ENCODE assay signal across 8 cellular contexts in genomic region chr11:62552465-62552782, GRCh38. TPM values are rescaled to one million over a fixed set of nuclear protein-coding genes. Genes with fewer than 3 reads are reported as not detected.
A peak's percentile ranks its signal among the peaks of the same experiment; 100 is the strongest.
DNase-seq lines count a peak whose midpoint lies in the region; ATAC-seq, FAIRE-seq and TF ChIP-seq lines count a peak whose summit lies in the region.

No MANE protein-coding gene starts in this region.

- H2AFZ ChIP-seq in H1 (ENCODE audit: low read length) (no peak overlapping the region), neuronal stem cell (ENCODE audit: low read length) (peak overlapping the region; percentile 83)

- H3K18ac ChIP-seq in H1 (ENCODE audit: extremely low read depth, low read length) (no peak overlapping the region), neuronal stem cell (ENCODE audit: low read length) (no peak overlapping the region)

- no peak for ATAC-seq in CD4-positive, alpha-beta T cell (ENCODE audit: poor library complexity)
- no peak for ATAC-seq in HG02852 (IDR thresholded peaks at IDR 0.05; ENCODE audit: unreplicated experiment)
- ATAC-seq in GM18870 (IDR thresholded peaks at IDR 0.05; ENCODE audit: unreplicated experiment) = no peak
- no peak for ATAC-seq in HG03442 (IDR thresholded peaks at IDR 0.05; ENCODE audit: unreplicated experiment)

- peaks cover 2% of the 10 kb centered on the region; the same call in 1 of the 2 replicates for H3K23me2 ChIP-seq in H1 (ENCODE audit: low read depth, low read length)

- no peak for DNase-seq in CD4-positive, alpha-beta T cell
- DNase-seq in NT2/D1 (ENCODE audit: low read depth, low spot score) (no peak), H1 (ENCODE audit: low read depth in 1 of 2, low spot score in 2 of 2) (no peak), neuronal stem cell (ENCODE audit: low spot score) (no peak), NCI-H510A (lab: John Stamatoyannopoulos, UW) (no peak)

- H4K91ac ChIP-seq in H1 (replicated peaks; ENCODE audit: insufficient read length, low read length) (no peak overlapping the region), neuronal stem cell (ENCODE audit: low read depth, low read length, poor library complexity) (no peak overlapping the region)

- FAIRE-seq in H1 (lab: Jason Lieb, UNC) = no peak

- peaks cover 48% of the 10 kb centered on the region for H3K4me1 ChIP-seq in NT2/D1 (ENCODE audit: insufficient read depth, insufficient read length)
- peaks cover 25 to 52% (median 35%) of the 10 kb centered on the region in 4 experiments for H3K4me1 ChIP-seq in H1 (replicated peaks in 1 of 4; ENCODE audit: control insufficient read depth in 3 of 4, insufficient read depth in 4 of 4, low read length in 3 of 4)
- peaks cover 48% of the 10 kb centered on the region in 2 donors for H3K4me1 ChIP-seq in neuronal stem cell (ENCODE audit: control insufficient read depth in 2 of 2, insufficient read depth in 1 of 2, low read depth in 1 of 2, low read length in 2 of 2)

- H2BK120ac ChIP-seq in H1 (replicated peaks; ENCODE audit: low read depth, low read length) (no peak overlapping the region), neuronal stem cell (ENCODE audit: low read depth, low read length) (no peak overlapping the region)

- H3K4me3 Mint-ChIP-seq in CD4-positive, alpha-beta T cell = peak overlapping the region; percentile 84

- CTCF ChIA-PET in CD4-positive, alpha-beta T cell (lab: Charles Lee) = interaction anchor here (1.2 to 11.6 kb wide), 4 partner anchors 8 to 128 kb away, joined by 5 to 251 read pairs (median 20); partner anchors contain the start of genes AHNAK and TUT1
- CTCF ChIA-PET in H1 (lab: Charles Lee; ENCODE audit: partially characterized antibody) = interaction anchor here (0.6 to 10.9 kb wide), 13 partner anchors 8 to 470 kb away, joined by 3 to 161 read pairs (median 4); no protein-coding TSS in a partner anchor

- H3K56ac ChIP-seq in H1 (replicated peaks; ENCODE audit: insufficient read length, low read depth, low read length) = no peak overlapping the region

- H3K27ac ChIP-seq in CD4-positive, alpha-beta T cell (ENCODE audit: low read depth, low read length) = peak overlapping the region; percentile 97
- peak overlapping the region; percentile 91 for H3K27ac ChIP-seq in H1 (ENCODE audit: low read depth, low read length)
- H3K27ac ChIP-seq in neuronal stem cell (replicated peaks; ENCODE audit: low read length) = peak overlapping the region; percentile 88

- H3K79me2 ChIP-seq in H1 (ENCODE audit: control insufficient read depth in 1 of 2, insufficient read depth in 2 of 2, low read length in 2 of 2) = no peaks in the 10 kb centered on the region

- H2BK12ac ChIP-seq in H1 (ENCODE audit: low read depth, low read length) (no peak overlapping the region; the same call in 1 of the 2 replicates), neuronal stem cell (ENCODE audit: low read length) (no peak overlapping the region)

- peaks cover 11% of the 10 kb centered on the region for H3K36me3 Mint-ChIP-seq in CD4-positive, alpha-beta T cell (ENCODE audit: low read depth)

- peak overlapping the region; percentile 95 for H3K27ac Mint-ChIP-seq in CD4-positive, alpha-beta T cell

- H3K27me3 ChIP-seq in CD4-positive, alpha-beta T cell (ENCODE audit: control insufficient read depth, insufficient read depth, low read length) = no peaks in the 10 kb centered on the region
- H3K27me3 ChIP-seq in NT2/D1 (ENCODE audit: insufficient read depth, insufficient read length) (no peaks in the 10 kb centered on the region), H1 (replicated peaks in 1 of 4; ENCODE audit: control insufficient read depth in 3 of 4, extremely low read depth in 1 of 4, insufficient read depth in 3 of 4, low read length in 3 of 4) (peaks cover 3 to 20% (median 18%) of the 10 kb centered on the region in 4 experiments), neuronal stem cell (ENCODE audit: control insufficient read depth in 3 of 3, insufficient read depth in 3 of 3, low read depth in 1 of 3, low read length in 3 of 3) (peaks cover 0 to 17% (median 7%) of the 10 kb centered on the region in 3 experiments)

- 75% methylated on average over 4 of the region's 4 CpGs; no CpG with 5 or more reads in 1 of the 2 experiments for WGBS in H1 (ENCODE audit: extremely low coverage in 1 of 2, insufficient coverage in 1 of 2, insufficient read length in 1 of 2, insufficient replicate concordance in 2 of 2, low coverage in 1 of 2, low lambda C conversion rate in 2 of 2, missing lambda C conversion rate in 1 of 2), 2 experiments
- no CpG with 5 or more reads among the region's 4 CpGs for WGBS in neuronal stem cell (ENCODE audit: extremely low coverage in 2 of 2, insufficient read length in 2 of 2, insufficient replicate concordance in 1 of 2), 2 donors

- intact Hi-C loops in CD4-positive, alpha-beta T cell (cut with DNase I, micrococcal nuclease) = no loop called here

- TF ChIP-seq CTCF in CD4-positive, alpha-beta T cell (IDR thresholded peaks at IDR 0.05) = no peak
- no peak for TF ChIP-seq CTCF in H1 (IDR thresholded peaks at IDR 0.05; ENCODE audit: control extremely low read depth in 1 of 3, insufficient read depth in 1 of 3, low read depth in 1 of 3, low read length in 3 of 3)

- H2AK5ac ChIP-seq in H1 (ENCODE audit: low read depth, low read length) (no peak overlapping the region; the same call in 1 of the 2 replicates), neuronal stem cell (ENCODE audit: low read depth, low read length) (no peak overlapping the region)

- no peak for TF ChIP-seq EP300 in H1 (IDR thresholded peaks at IDR 0.05; ENCODE audit: borderline replicate concordance in 1 of 2, low read depth in 2 of 2, low read length in 2 of 2)

- H3K14ac ChIP-seq in H1 (ENCODE audit: insufficient read length) = no peak overlapping the region
- no peak overlapping the region for H3K14ac ChIP-seq in neuronal stem cell (ENCODE audit: low read length)

- peaks cover 88% of the 10 kb centered on the region for H3K4me1 Mint-ChIP-seq in CD4-positive, alpha-beta T cell (ENCODE audit: low read depth)

- no peak for TF ChIP-seq RAD21 in H1 (IDR thresholded peaks at IDR 0.05 in 1 of 2, conservative IDR thresholded peaks at IDR 0.05 in 1 of 2; ENCODE audit: low read depth in 2 of 2, low read length in 2 of 2)

- H3K9me3 ChIP-seq in CD4-positive, alpha-beta T cell (ENCODE audit: control insufficient read depth, low read length) = no peaks in the 10 kb centered on the region
- H3K9me3 ChIP-seq in NT2/D1 (ENCODE audit: insufficient read depth, low read length) (no peaks in the 10 kb centered on the region), H1 (ENCODE audit: insufficient read depth in 2 of 2, low read depth in 1 of 2, low read length in 1 of 2) (no peaks in the 10 kb centered on the region), neuronal stem cell (replicated peaks in 1 of 2; ENCODE audit: control insufficient read depth in 2 of 2, insufficient read depth in 1 of 2, low read depth in 1 of 2, low read length in 2 of 2) (no peaks in the 10 kb centered on the region)

- no peak overlapping the region for H2BK20ac ChIP-seq in H1 (ENCODE audit: low read length)

- no peak overlapping the region for H4K5ac ChIP-seq in H1 (ENCODE audit: insufficient read length, low read depth, low read length)

- no peak overlapping the region for H2BK5ac ChIP-seq in H1 (ENCODE audit: low read depth, low read length)
- H2BK5ac ChIP-seq in neuronal stem cell (ENCODE audit: low read length) = no peak overlapping the region

- H3K4me2 ChIP-seq in H1 (ENCODE audit: insufficient read depth in 1 of 2, low read depth in 2 of 2, low read length in 2 of 2) (peak overlapping the region; percentile 65 to 96; a peak in 3 of 4 replicates), neuronal stem cell (ENCODE audit: insufficient read depth, low read length, poor library complexity, severe bottlenecking) (no peak overlapping the region)

- H4K8ac ChIP-seq in H1 (ENCODE audit: extremely low read depth, insufficient read depth, low read length) (no peak overlapping the region), neuronal stem cell (ENCODE audit: low read depth, low read length) (no peak overlapping the region)

- POLR2A ChIA-PET in CD4-positive, alpha-beta T cell (lab: Charles Lee) = interaction anchor here (0.6 to 6.6 kb wide), 22 partner anchors 8 to 332 kb away, joined by 3 to 122 read pairs (median 7); partner anchors contain the start of genes AHNAK, C11orf98, CSKMT and EEF1G
- POLR2A ChIA-PET in H1 (lab: Charles Lee; ENCODE audit: partially characterized antibody) = interaction anchor here (0.6 to 20.3 kb wide), 21 partner anchors 10 to 289 kb away, joined by 3 to 336 read pairs (median 4); partner anchors contain the start of genes B3GAT3, C11orf98, EEF1G and LBHD1

- H3K36me3 ChIP-seq in NT2/D1 (ENCODE audit: insufficient read depth, insufficient read length, low read length) (peaks cover 29% of the 10 kb centered on the region), H1 (ENCODE audit: control insufficient read depth in 2 of 4, insufficient read depth in 4 of 4, low read length in 3 of 4) (peaks cover 0 to 5% (median 4%) of the 10 kb centered on the region in 4 experiments; a peak in 5 of 8 replicates), neuronal stem cell (replicated peaks in 1 of 2; ENCODE audit: control insufficient read depth in 2 of 2, insufficient read depth in 2 of 2, low read length in 2 of 2) (peaks cover 7 to 13% of the 10 kb centered on the region in 2 donors)

- H3K9ac ChIP-seq in NT2/D1 (ENCODE audit: insufficient read length, low read depth) (peak overlapping the region; percentile 74), H1 (replicated peaks in 1 of 4; ENCODE audit: extremely low read depth in 1 of 4, low read depth in 3 of 4, low read length in 3 of 4) (peak overlapping the region in 2 of 4 experiments; percentile 65 to 70; a peak in 3 of 7 replicates), neuronal stem cell (ENCODE audit: low read depth, low read length, poor library complexity) (no peak overlapping the region)

- H3K27me3 Mint-ChIP-seq in CD4-positive, alpha-beta T cell = no peaks in the 10 kb centered on the region

- no peak for TF ChIP-seq POLR2A in H1 (IDR thresholded peaks at IDR 0.05; ENCODE audit: control extremely low read depth in 1 of 2, low read depth in 2 of 2, low read length in 2 of 2)

- no peaks in the 10 kb centered on the region for H3K9me3 Mint-ChIP-seq in CD4-positive, alpha-beta T cell

- H3K4me3 ChIP-seq in NT2/D1 (ENCODE audit: insufficient read length, low read depth) (no peak overlapping the region), H1 (ENCODE audit: extremely low read depth in 1 of 4, insufficient read depth in 2 of 4, low read depth in 3 of 4, low read length in 4 of 4) (peak overlapping the region in 1 of 4 experiments; percentile 36; a peak in 3 of 8 replicates), neuronal stem cell (ENCODE audit: low read length in 2 of 2) (no peak overlapping the region)

- peaks cover 5 to 16% of the 10 kb centered on the region in 2 experiments for H4K20me1 ChIP-seq in H1 (replicated peaks in 1 of 2; ENCODE audit: control insufficient read depth in 1 of 2, insufficient read depth in 2 of 2, low read length in 2 of 2)

- H3K4ac ChIP-seq in H1 (replicated peaks; ENCODE audit: insufficient read length, low read depth, low read length) (no peak overlapping the region), neuronal stem cell (ENCODE audit: low read length) (no peak overlapping the region)

- 0 out of 2 replicates have a peak, but pooled peaks cover 3% of the 10 kb centered on the region for H3K79me1 ChIP-seq in H1 (ENCODE audit: low read depth, low read length)
- no peaks in the 10 kb centered on the region for H3K79me1 ChIP-seq in neuronal stem cell (ENCODE audit: low read depth, low read length)

- no peak overlapping the region for H3K23ac ChIP-seq in H1 (ENCODE audit: insufficient read length)
- no peak overlapping the region for H3K23ac ChIP-seq in neuronal stem cell (ENCODE audit: low read depth, low read length, poor library complexity)

- H2BK15ac ChIP-seq in H1 (ENCODE audit: low read length) = no peak overlapping the region
- H2BK15ac ChIP-seq in neuronal stem cell (ENCODE audit: low read length) = no peak overlapping the region

RNA-seq across cellular contexts. Expression of gene AHNAK, which starts 5.8 kb away (rescaled TPM):
- total RNA-seq in CD4-positive, alpha-beta T cell = 100 to 1,000 TPM; 320 to 332 TPM
- 5.8 and 6.7 TPM in 2 replicates for total RNA-seq in H1 (2021; fragmentation: NEBNext Ultra II Directional; extraction: Animal tissue kit (Norgen Biotek cat#: 25700))
- 2.0 and 2.5 TPM in 2 replicates for polyA plus RNA-seq in H1 (2011; rRNA removed)
- 3.1 TPM for polyA plus RNA-seq in H1 (2011; cell fraction: cytosol; rRNA removed)
- 17.1 TPM for polyA plus RNA-seq in H1 (2011; cell fraction: nucleus; rRNA removed)
- polyA plus RNA-seq in H1 (2012, experiment 1 of 2) = 5.2 to 6.9 TPM (median 5.5 TPM) in 4 replicates
- polyA plus RNA-seq in H1 (2012, experiment 2 of 2) = 0.70 TPM
- 1.4 TPM for polyA plus RNA-seq in H1 (2013, experiment 1 of 2)
- polyA plus RNA-seq in H1 (2013, experiment 2 of 2) = 1.0 TPM
- 10.9 and 19.0 TPM in 2 replicates for polyA minus RNA-seq in H1 (2011; rRNA and poly(A)+ RNA removed)
- polyA minus RNA-seq in H1 (2011; cell fraction: cytosol; rRNA and poly(A)+ RNA removed) = 7.9 TPM
- 13.0 TPM for polyA minus RNA-seq in H1 (2011; cell fraction: nucleus; rRNA and poly(A)+ RNA removed)
- polyA plus RNA-seq in neuronal stem cell (2013, experiment 1 of 2) = 6.4 TPM
- polyA plus RNA-seq in neuronal stem cell (2013, experiment 2 of 2) = 6.9 TPM

RNA-seq across cellular contexts. Expression of gene EEF1G, which starts 21.3 kb away (rescaled TPM):
- 1,000 to 10,000 TPM; 2,181 to 2,269 TPM for total RNA-seq in CD4-positive, alpha-beta T cell
- total RNA-seq in H1 (2021; fragmentation: NEBNext Ultra II Directional; extraction: Animal tissue kit (Norgen Biotek cat#: 25700)) = 1,622 and 1,627 TPM in 2 replicates
- 1,996 and 2,000 TPM in 2 replicates for polyA plus RNA-seq in H1 (2011; rRNA removed)
- polyA plus RNA-seq in H1 (2011; cell fraction: cytosol; rRNA removed) = 2,637 TPM
- polyA plus RNA-seq in H1 (2011; cell fraction: nucleus; rRNA removed) = 1,888 TPM
- 1,872 to 2,382 TPM (median 2,305 TPM) in 4 replicates for polyA plus RNA-seq in H1 (2012, experiment 1 of 2)
- polyA plus RNA-seq in H1 (2012, experiment 2 of 2) = 2,227 TPM
- 1,219 TPM for polyA plus RNA-seq in H1 (2013, experiment 1 of 2)
- 1,170 TPM for polyA plus RNA-seq in H1 (2013, experiment 2 of 2)
- 1,372 and 1,843 TPM in 2 replicates for polyA minus RNA-seq in H1 (2011; rRNA and poly(A)+ RNA removed)
- 1,032 TPM for polyA minus RNA-seq in H1 (2011; cell fraction: cytosol; rRNA and poly(A)+ RNA removed)
- 466 TPM for polyA minus RNA-seq in H1 (2011; cell fraction: nucleus; rRNA and poly(A)+ RNA removed)
- polyA plus RNA-seq in neuronal stem cell (2013, experiment 1 of 2) = 2,514 TPM
- 2,457 TPM for polyA plus RNA-seq in neuronal stem cell (2013, experiment 2 of 2)

RNA-seq across cellular contexts. Expression of gene TUT1, which starts 38.9 kb away (rescaled TPM):
- 10 to 100 TPM; 25.5 to 26.2 TPM for total RNA-seq in CD4-positive, alpha-beta T cell
- total RNA-seq in H1 (2021; fragmentation: NEBNext Ultra II Directional; extraction: Animal tissue kit (Norgen Biotek cat#: 25700)) = 24.6 and 31.5 TPM in 2 replicates
- polyA plus RNA-seq in H1 (2011; rRNA removed) = 17.8 and 26.2 TPM in 2 replicates
- 24.2 TPM for polyA plus RNA-seq in H1 (2011; cell fraction: cytosol; rRNA removed)
- 41.6 TPM for polyA plus RNA-seq in H1 (2011; cell fraction: nucleus; rRNA removed)
- polyA plus RNA-seq in H1 (2012, experiment 1 of 2) = 20.8 to 24.7 TPM (median 23.1 TPM) in 4 replicates
- polyA plus RNA-seq in H1 (2012, experiment 2 of 2) = 20.4 TPM
- 15.5 TPM for polyA plus RNA-seq in H1 (2013, experiment 1 of 2)
- 13.2 TPM for polyA plus RNA-seq in H1 (2013, experiment 2 of 2)
- 10.0 and 16.4 TPM in 2 replicates for polyA minus RNA-seq in H1 (2011; rRNA and poly(A)+ RNA removed)
- 7.1 TPM for polyA minus RNA-seq in H1 (2011; cell fraction: cytosol; rRNA and poly(A)+ RNA removed)
- 8.6 TPM for polyA minus RNA-seq in H1 (2011; cell fraction: nucleus; rRNA and poly(A)+ RNA removed)
- 14.3 TPM for polyA plus RNA-seq in neuronal stem cell (2013, experiment 1 of 2)
- 14.6 TPM for polyA plus RNA-seq in neuronal stem cell (2013, experiment 2 of 2)

RNA-seq across cellular contexts. Expression of gene MTA2, which starts 49.2 kb away (rescaled TPM):
- 100 to 1,000 TPM; 167 to 172 TPM for total RNA-seq in CD4-positive, alpha-beta T cell
- total RNA-seq in H1 (2021; fragmentation: NEBNext Ultra II Directional; extraction: Animal tissue kit (Norgen Biotek cat#: 25700)) = 114 and 117 TPM in 2 replicates
- 25.7 and 32.2 TPM in 2 replicates for polyA plus RNA-seq in H1 (2011; rRNA removed)
- 35.3 TPM for polyA plus RNA-seq in H1 (2011; cell fraction: cytosol; rRNA removed)
- 66.3 TPM for polyA plus RNA-seq in H1 (2011; cell fraction: nucleus; rRNA removed)
- polyA plus RNA-seq in H1 (2012, experiment 1 of 2) = 98.7 to 112 TPM (median 111 TPM) in 4 replicates
- polyA plus RNA-seq in H1 (2012, experiment 2 of 2) = 79.2 TPM
- polyA plus RNA-seq in H1 (2013, experiment 1 of 2) = 45.4 TPM
- 44.6 TPM for polyA plus RNA-seq in H1 (2013, experiment 2 of 2)
- polyA minus RNA-seq in H1 (2011; rRNA and poly(A)+ RNA removed) = 69.4 and 71.5 TPM in 2 replicates
- polyA minus RNA-seq in H1 (2011; cell fraction: cytosol; rRNA and poly(A)+ RNA removed) = 41.7 TPM
- polyA minus RNA-seq in H1 (2011; cell fraction: nucleus; rRNA and poly(A)+ RNA removed) = 48.7 TPM
- 61.4 TPM for polyA plus RNA-seq in neuronal stem cell (2013, experiment 1 of 2)
- polyA plus RNA-seq in neuronal stem cell (2013, experiment 2 of 2) = 60.5 TPM

Comparison
In these comparisons a context has a peak if more than half of its experiments do, and no peak if none do; other contexts are left out.
1. RNA of gene AHNAK, which starts 5.8 kb away (total RNA-seq): 320 to 332 TPM in CD4-positive, alpha-beta T cell; 5.8 to 6.7 TPM in H1; every median in the first group is over 10 times any median in the second.
2. Peak in every context shown above with its lines, with median percentiles within 50 percentile points of each other: H3K27ac ChIP-seq.